In genomic region chr6:154306696-154307095, GRCh38 we compare ENCODE assay signal across 13 cellular contexts. TPM values are rescaled to one million over a fixed set of nuclear protein-coding genes. Genes with fewer than 3 reads are reported as not detected.
DNase-seq lines count a peak whose midpoint lies in the region; ATAC-seq, FAIRE-seq and TF ChIP-seq lines count a peak whose summit lies in the region.
"Had no signal": no experiment of that assay in that cellular context is flagged by ENCODE, and none has a peak within 500 bp of the region (broad histone marks: within the 10 kb centered on the region; RNA-seq: fewer than 3 reads in every experiment).

No MANE protein-coding gene starts in this region.

- TF ChIP-seq POLR2A in GM12891 (IDR thresholded peaks at IDR 0.05; ENCODE audit: low read depth, low read length) = no peak

- ATAC-seq in GM19438 (IDR thresholded peaks at IDR 0.05; ENCODE audit: low read depth, unreplicated experiment) = peak; percentile 53
- peak; percentile 63 for ATAC-seq in HG02759 (IDR thresholded peaks at IDR 0.05; ENCODE audit: unreplicated experiment)
- peak; percentile 45 for ATAC-seq in HG03460 (IDR thresholded peaks at IDR 0.05; ENCODE audit: unreplicated experiment)
- ATAC-seq in HG02852 (IDR thresholded peaks at IDR 0.05; ENCODE audit: unreplicated experiment) = no peak

- peak; percentile 68 for FAIRE-seq in GM12891 (lab: Jason Lieb, UNC)
- FAIRE-seq: kidney had no signal

- no peak for DNase-seq in GM12891 (ENCODE audit: insufficient read length, low spot score)
- DNase-seq in NCI-H2227 treated with DMSO at 0.1 percent for 48 hours (lab: John Stamatoyannopoulos, UW) = no peak
- no peak for DNase-seq in NCI-H1436 (lab: John Stamatoyannopoulos, UW)
- DNase-seq in NCI-H1092 (lab: John Stamatoyannopoulos, UW) = no peak
- DNase-seq: activated CD4-positive, CD25-positive, alpha-beta regulatory T cell; activated T-cell treated with anti-CD3 and anti-CD28 coated beads, Interleukin-2, amount 50 U/mL, for 24 hours; kidney; NCI-H526; Right ventricle myocardium superior had no signal

TF ChIP-seq in GM12891, 5 proteins besides CTCF, POLR2A, EP300 and RAD21:
- peak; percentile 63 for TF ChIP-seq SPI1 (IDR thresholded peaks at IDR 0.05; ENCODE audit: low read depth, low read length)
- TF ChIP-seq POLR2AphosphoS5 (IDR thresholded peaks at IDR 0.05; ENCODE audit: low read depth, low read length) = no peak
- TF ChIP-seq POU2F2 (IDR thresholded peaks at IDR 0.05; ENCODE audit: low read depth, low read length) = no peak
TF ChIP-seq in GM12891: peak in this region for 1.

RNA-seq across cellular contexts. Expression of gene IPCEF1, which starts 49.9 kb away (rescaled TPM):
- polyA plus RNA-seq in GM12891 (2012; ENCODE audit: low read depth, missing spikeins) = 0.46 TPM
